8 cellular contexts compared by ENCODE assay signal in the genomic region with DNA sequence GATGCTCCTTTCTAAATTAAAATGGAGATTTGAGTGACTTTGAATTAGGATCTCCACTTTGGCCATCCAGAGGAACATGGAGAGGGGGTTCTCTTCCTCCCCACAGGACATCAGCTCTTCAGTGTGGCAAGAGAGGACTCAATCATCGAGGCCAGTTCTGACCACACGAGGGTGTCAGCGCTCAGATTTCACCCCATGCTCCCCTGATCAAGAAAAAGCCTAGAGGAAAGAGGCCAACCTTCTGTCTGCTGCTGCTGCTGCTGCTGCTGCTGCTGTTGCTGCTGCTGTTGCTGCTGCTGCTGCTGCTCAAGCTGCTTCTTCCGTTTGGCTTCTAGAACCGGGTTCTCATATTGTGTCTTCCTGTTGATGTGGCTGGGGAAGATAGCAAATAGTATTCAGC.
A peak's percentile ranks its signal among the peaks of the same experiment; 100 is the strongest.
DNase-seq lines count a peak whose midpoint lies in the region; ATAC-seq, FAIRE-seq and TF ChIP-seq lines count a peak whose summit lies in the region.

No MANE protein-coding gene starts in this region.

- BruUV-seq in OCI-LY7 (replicated peaks; lab: Mats Ljungman, UMichigan), result no TSS peak
- no TSS peak for BruUV-seq in endothelial cell of umbilical vein (replicated peaks; lab: Mats Ljungman, UMichigan)

- no peak overlapping the region for H3K4me3 Mint-ChIP-seq in GM23338

- no peak overlapping the region for H3K27ac Mint-ChIP-seq in GM23338

- dilution Hi-C loops in endothelial cell of umbilical vein (cut with MboI; ENCODE audit: extremely low pct_ligation_motif_present, low sequenced_read_pairs), result no loop called here

- DNase-seq in AG09309 (ENCODE audit: low read depth) (peak; percentile 27), GM23338 (ENCODE audit: low spot score) (peak; percentile 85), OCI-LY7 (ENCODE audit: low spot score) (peak; percentile 25), endothelial cell of umbilical vein (ENCODE audit: low read depth, low spot score) (peak; percentile 59), middle frontal gyrus (ENCODE audit: extremely low spot score, low spot score) (peak; percentile 53), suprapubic skin (ENCODE audit: low spot score in 2 of 2) (no peak), GF-D8 (lab: John Stamatoyannopoulos, UW) (no peak)

- H3K9me3 ChIP-seq in OCI-LY7 (ENCODE audit: low read length) (no peaks in the 10 kb centered on the region), endothelial cell of umbilical vein (replicated peaks; ENCODE audit: control insufficient read depth, insufficient read depth, low read length) (no peaks in the 10 kb centered on the region), suprapubic skin (no peaks in the 10 kb centered on the region)

- H3K4me1 Mint-ChIP-seq in GM23338, result peaks cover 19% of the 10 kb centered on the region

- POLR2A ChIA-PET in OCI-LY7 (lab: Charles Lee), result interaction anchor here (0.6 to 1.6 kb wide), 2 partner anchors 26 to 107 kb away, joined by 3 read pairs; no protein-coding TSS in a partner anchor
- POLR2A ChIA-PET in endothelial cell of umbilical vein (lab: Charles Lee), result no interaction called here

- H3K4me1 ChIP-seq in GM23338 (ENCODE audit: insufficient read depth) (peaks cover 16% of the 10 kb centered on the region; the same call in 1 of the 2 replicates), OCI-LY7 (ENCODE audit: insufficient read depth, low read length, poor library complexity, severe bottlenecking) (no peaks in the 10 kb centered on the region), endothelial cell of umbilical vein (ENCODE audit: control insufficient read depth, extremely low read depth, insufficient read depth, low read length) (no peaks in the 10 kb centered on the region), suprapubic skin (no peaks in the 10 kb centered on the region)

- H3K36me3 Mint-ChIP-seq in GM23338 (ENCODE audit: low read depth), result peaks cover 38% of the 10 kb centered on the region

- H3K36me3 ChIP-seq in GM23338 (ENCODE audit: insufficient read depth), result peaks cover 24% of the 10 kb centered on the region
- no peaks in the 10 kb centered on the region for H3K36me3 ChIP-seq in OCI-LY7 (ENCODE audit: insufficient read depth, low read length)
- peaks cover 0 to 2% of the 10 kb centered on the region in 2 experiments for H3K36me3 ChIP-seq in endothelial cell of umbilical vein (ENCODE audit: control insufficient read depth in 2 of 2, extremely low read depth in 1 of 2, insufficient read depth in 2 of 2, low read length in 2 of 2)
- H3K36me3 ChIP-seq in suprapubic skin, result no peaks in the 10 kb centered on the region

- TF ChIP-seq CTCF in AG09309 (IDR thresholded peaks at IDR 0.05; ENCODE audit: control insufficient read depth, insufficient read depth, low read depth, low read length, missing control alignments) (peak; percentile 78), GM23338 (conservative IDR thresholded peaks at IDR 0.05; ENCODE audit: low read depth in 2 of 2) (peak; percentile 59 to 85), OCI-LY7 (conservative IDR thresholded peaks at IDR 0.05; ENCODE audit: low read length) (peak; percentile 39; the same call in 1 of the 2 replicates), endothelial cell of umbilical vein (IDR thresholded peaks at IDR 0.05; ENCODE audit: extremely low read depth in 1 of 2, insufficient read depth in 1 of 2, low read depth in 1 of 2, low read length in 2 of 2) (peak; percentile 35 to 66), suprapubic skin (IDR thresholded peaks at IDR 0.05) (peak in 1 of 2 donors; percentile 32)

- WGBS in suprapubic skin, result 17% methylated on average over 5 of the region's 5 CpGs

- H3K9me3 Mint-ChIP-seq in GM23338, result no peaks in the 10 kb centered on the region

- intact Hi-C loops in OCI-LY7 (cut with micrococcal nuclease; ENCODE audit: unreplicated experiment) (no loop called here), endothelial cell of umbilical vein (cut with micrococcal nuclease) (loop anchor here (1.0 to 5.0 kb wide), 5 partner anchors 234 to 757 kb away; a partner anchor contains a TSS)

- H3K27me3 ChIP-seq in GM23338 (ENCODE audit: insufficient read depth), result no peaks in the 10 kb centered on the region
- no peaks in the 10 kb centered on the region for H3K27me3 ChIP-seq in endothelial cell of umbilical vein (ENCODE audit: control insufficient read depth in 2 of 2, insufficient read depth in 2 of 2, low read length in 2 of 2)
- H3K27me3 ChIP-seq in suprapubic skin, result no peaks in the 10 kb centered on the region

- H3K4me2 ChIP-seq in GM23338, result no peak overlapping the region
- H3K4me2 ChIP-seq in OCI-LY7 (ENCODE audit: low read length), result no peak overlapping the region
- no peak overlapping the region for H3K4me2 ChIP-seq in endothelial cell of umbilical vein (ENCODE audit: insufficient read depth, low read length)

- 0 out of 2 replicates have a peak, but pooled peaks cover 5% of the 10 kb centered on the region for H3F3A ChIP-seq in GM23338 (replicated peaks; ENCODE audit: low read depth)

- no peak for TF ChIP-seq EP300 in suprapubic skin (IDR thresholded peaks at IDR 0.05)

- TF ChIP-seq POLR2A in endothelial cell of umbilical vein (IDR thresholded peaks at IDR 0.05; ENCODE audit: low read depth, low read length) (no peak), suprapubic skin (IDR thresholded peaks at IDR 0.05) (no peak)

- H3K27me3 Mint-ChIP-seq in GM23338 (ENCODE audit: insufficient read depth, low read depth, poor library complexity), result no peaks in the 10 kb centered on the region

- ATAC-seq in GM23338, result peak; percentile 99
- no peak for ATAC-seq in GM18909 (IDR thresholded peaks at IDR 0.05; ENCODE audit: poor library complexity, unreplicated experiment)

- H3K4me3 ChIP-seq in AG09309 (ENCODE audit: control insufficient read depth, low read depth, low read length) (no peak overlapping the region), GM23338 (no peak overlapping the region), OCI-LY7 (ENCODE audit: low read depth, low read length, poor library complexity, severe bottlenecking) (no peak overlapping the region), endothelial cell of umbilical vein (replicated peaks in 1 of 3; ENCODE audit: insufficient read depth in 1 of 3, low read depth in 1 of 3, low read length in 3 of 3) (no peak overlapping the region), suprapubic skin (no peak overlapping the region)

- CTCF ChIA-PET in OCI-LY7 (lab: Charles Lee; ENCODE audit: unreplicated experiment) (no interaction called here), endothelial cell of umbilical vein (lab: Charles Lee) (interaction anchor here (0.7 to 3.6 kb wide), 38 partner anchors 9 to 909 kb away, joined by 3 to 65 read pairs (median 4); no protein-coding TSS in a partner anchor)

- H3K79me2 ChIP-seq in GM23338 (replicated peaks; ENCODE audit: insufficient read depth), result no peaks in the 10 kb centered on the region
- H3K79me2 ChIP-seq in OCI-LY7 (ENCODE audit: insufficient read depth, low read depth, low read length), result no peaks in the 10 kb centered on the region
- H3K79me2 ChIP-seq in endothelial cell of umbilical vein (ENCODE audit: control insufficient read depth, insufficient read depth, low read length), result no peaks in the 10 kb centered on the region

- no peak overlapping the region for H3K9ac ChIP-seq in endothelial cell of umbilical vein (replicated peaks; ENCODE audit: extremely low read depth, insufficient read depth, low read length)

- no peaks in the 10 kb centered on the region for H3K9me2 ChIP-seq in GM23338 (ENCODE audit: insufficient read depth)
- H3K9me2 ChIP-seq in OCI-LY7 (ENCODE audit: insufficient read depth, low read length), result no peaks in the 10 kb centered on the region

- H4K20me1 ChIP-seq in GM23338 (replicated peaks; ENCODE audit: insufficient read depth), result no peaks in the 10 kb centered on the region
- no peaks in the 10 kb centered on the region for H4K20me1 ChIP-seq in OCI-LY7 (ENCODE audit: insufficient read depth, low read length)
- H4K20me1 ChIP-seq in endothelial cell of umbilical vein (replicated peaks; ENCODE audit: control insufficient read depth, extremely low read depth, insufficient read depth, low read length), result no peaks in the 10 kb centered on the region

- no peak overlapping the region for H3K27ac ChIP-seq in GM23338 (ENCODE audit: low read depth)
- H3K27ac ChIP-seq in OCI-LY7 (ENCODE audit: low read depth, low read length, poor library complexity, severe bottlenecking), result no peak overlapping the region
- no peak overlapping the region for H3K27ac ChIP-seq in endothelial cell of umbilical vein (ENCODE audit: insufficient read depth, low read depth, low read length)
- no peak overlapping the region for H3K27ac ChIP-seq in suprapubic skin

- H3K9me1 ChIP-seq in endothelial cell of umbilical vein (replicated peaks; ENCODE audit: control insufficient read depth, extremely low read depth, insufficient read depth, low read length), result no peaks in the 10 kb centered on the region

- no peak overlapping the region for H2AFZ ChIP-seq in GM23338
- no peak overlapping the region for H2AFZ ChIP-seq in OCI-LY7 (ENCODE audit: low read length)
- no peak overlapping the region for H2AFZ ChIP-seq in endothelial cell of umbilical vein (ENCODE audit: low read depth, low read length)

- peak; percentile 67 for FAIRE-seq in endothelial cell of umbilical vein (lab: Jason Lieb, UNC)

TF ChIP-seq in GM23338, 12 proteins besides CTCF, POLR2A, EP300 and RAD21 (continues in another document):
- TF ChIP-seq NANOG (IDR thresholded peaks at IDR 0.05; ENCODE audit: borderline replicate concordance), result no peak
- TF ChIP-seq ZNF114 (CRISPR knock-in tag; IDR thresholded peaks at IDR 0.05), result no peak
- TF ChIP-seq CREB1 (CRISPR knock-in tag; IDR thresholded peaks at IDR 0.05; ENCODE audit: low read depth), result no peak

TF ChIP-seq in endothelial cell of umbilical vein, 7 proteins besides CTCF, POLR2A, EP300 and RAD21:
- TF ChIP-seq MYC (IDR thresholded peaks at IDR 0.05; ENCODE audit: low read depth, low read length) (no peak), EZH2 (IDR thresholded peaks at IDR 0.05; ENCODE audit: borderline replicate concordance, low read depth, low read length, severe bottlenecking) (no peak), GATA2 (IDR thresholded peaks at IDR 0.05; ENCODE audit: insufficient read depth, insufficient read length, low read depth, low read length) (no peak), POLR2AphosphoS5 (IDR thresholded peaks at IDR 0.05; ENCODE audit: insufficient read depth, low read depth, low read length) (no peak), JUN (IDR thresholded peaks at IDR 0.05; ENCODE audit: borderline replicate concordance, insufficient read depth, insufficient read length, low read depth) (no peak), FOS (IDR thresholded peaks at IDR 0.05; ENCODE audit: borderline replicate concordance, insufficient read depth, low read length) (no peak)
- TF ChIP-seq, protein P1, sequence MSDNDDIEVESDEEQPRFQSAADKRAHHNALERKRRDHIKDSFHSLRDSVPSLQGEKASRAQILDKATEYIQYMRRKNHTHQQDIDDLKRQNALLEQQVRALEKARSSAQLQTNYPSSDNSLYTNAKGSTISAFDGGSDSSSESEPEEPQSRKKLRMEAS (IDR thresholded peaks at IDR 0.05; ENCODE audit: insufficient read depth, insufficient read length), result no peak
TF ChIP-seq in endothelial cell of umbilical vein: peak in this region for 0.

Comparison
In these comparisons a context has a peak if more than half of its experiments do, and no peak if none do; other contexts are left out.
1. DNase-seq: peak in AG09309 (single experiment), GM23338 (single experiment), OCI-LY7 (single experiment), endothelial cell of umbilical vein (single experiment) and middle frontal gyrus (single experiment); none in suprapubic skin (0 of 2) and GF-D8 (single experiment).